ENCODE assay signal across 8 cellular contexts in the genomic region with DNA sequence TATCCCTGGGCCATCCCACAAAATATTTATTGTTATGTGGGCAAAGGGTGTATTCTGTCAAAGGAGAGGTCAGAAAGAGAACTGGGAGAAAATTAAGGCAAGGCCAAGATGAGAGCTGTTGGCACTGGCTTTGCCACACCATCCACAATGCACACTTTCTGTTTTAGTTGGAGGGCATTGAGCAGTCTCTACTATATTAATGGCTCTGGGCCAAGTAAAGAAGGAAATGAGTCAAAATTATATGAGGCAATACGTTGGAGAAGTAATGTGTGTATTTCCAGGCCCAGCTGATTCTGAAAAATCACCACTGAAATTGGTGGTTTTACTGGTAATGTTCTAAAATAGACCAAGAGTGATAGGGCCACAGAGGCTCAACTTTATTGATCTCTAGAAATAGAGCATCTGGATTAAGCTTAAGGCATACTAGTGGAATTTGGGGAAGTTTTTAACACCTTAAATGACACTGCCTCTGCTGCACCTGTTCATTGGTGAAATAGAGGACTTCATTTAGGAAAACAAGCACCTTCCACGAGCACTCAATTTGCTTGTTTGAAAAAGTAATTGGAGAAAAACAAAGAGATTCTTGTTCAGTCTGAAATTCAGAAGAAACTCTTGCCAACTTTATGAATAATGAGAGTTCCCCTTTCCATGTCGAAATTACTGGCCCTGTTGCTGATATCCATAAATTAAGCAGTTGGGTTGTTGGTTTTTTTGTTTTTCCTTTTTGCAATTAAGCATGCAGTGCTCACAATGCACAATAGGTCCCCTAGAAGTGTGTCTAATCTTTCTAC.
DNase-seq lines count a peak whose midpoint lies in the region; ATAC-seq, FAIRE-seq and TF ChIP-seq lines count a peak whose summit lies in the region.

No MANE protein-coding gene starts in this region.

- no peaks in the 10 kb centered on the region for H3K27me3 ChIP-seq in astrocyte (ENCODE audit: insufficient read depth, low read length)
- no peaks in the 10 kb centered on the region for H3K27me3 ChIP-seq in ovary

- H3K9me3 Mint-ChIP-seq in astrocyte (ENCODE audit: unreplicated experiment) = peaks cover 2% of the 10 kb centered on the region

- H3K4me3 ChIP-seq in astrocyte (ENCODE audit: insufficient read depth, low read depth, low read length) (no peak overlapping the region), ovary (no peak overlapping the region)

- H3K4me1 ChIP-seq in astrocyte (ENCODE audit: insufficient read depth, low read length) = peaks cover 7% of the 10 kb centered on the region
- H3K4me1 ChIP-seq in ovary (ENCODE audit: insufficient read depth) = peaks cover 5% of the 10 kb centered on the region

- H3K4me2 ChIP-seq in astrocyte (ENCODE audit: low read length) = peak overlapping the region; percentile 3

- H3K4me1 Mint-ChIP-seq in astrocyte (ENCODE audit: low read depth, unreplicated experiment) = peaks cover 8% of the 10 kb centered on the region

- H3K27ac ChIP-seq in astrocyte (ENCODE audit: low read depth, low read length) (no peak overlapping the region), ovary (no peak overlapping the region)

- intact Hi-C loops in ovary (cut with DNase I) = no loop called here

- H3K79me2 ChIP-seq in astrocyte (ENCODE audit: insufficient read depth, low read length) = no peaks in the 10 kb centered on the region

- TF ChIP-seq EP300 in ovary (IDR thresholded peaks at IDR 0.05) = no peak

- H2AFZ ChIP-seq in astrocyte (ENCODE audit: low read depth, low read length) = no peak overlapping the region

- no peak for FAIRE-seq in astrocyte (lab: Jason Lieb, UNC)

- H3K36me3 ChIP-seq in astrocyte (ENCODE audit: insufficient read depth, low read length) (no peaks in the 10 kb centered on the region), ovary (no peaks in the 10 kb centered on the region)

- no peaks in the 10 kb centered on the region for H4K20me1 ChIP-seq in astrocyte (ENCODE audit: insufficient read depth, low read length)

- no peak overlapping the region for H3K9ac ChIP-seq in astrocyte (ENCODE audit: low read length)

- ATAC-seq in GM19025 (IDR thresholded peaks at IDR 0.05; ENCODE audit: low read depth, unreplicated experiment) = peak; percentile 70

- 24 to 37% (median 29%) methylated on average over 3 of the region's 3 CpGs for WGBS in ovary, 3 donors

- no peak for TF ChIP-seq POLR2A in ovary (IDR thresholded peaks at IDR 0.05)

- H3K27me3 Mint-ChIP-seq in astrocyte (ENCODE audit: low read depth, unreplicated experiment) = no peaks in the 10 kb centered on the region

- H3K27ac Mint-ChIP-seq in astrocyte (ENCODE audit: unreplicated experiment) = peak overlapping the region; percentile 15

- H3K36me3 Mint-ChIP-seq in astrocyte (ENCODE audit: low read depth, unreplicated experiment) = no peaks in the 10 kb centered on the region

- no peaks in the 10 kb centered on the region for H3K9me3 ChIP-seq in astrocyte (ENCODE audit: insufficient read depth, low read depth, low read length)
- no peaks in the 10 kb centered on the region for H3K9me3 ChIP-seq in ovary

- no peak overlapping the region for H3K4me3 Mint-ChIP-seq in astrocyte (ENCODE audit: unreplicated experiment)

- TF ChIP-seq CTCF in astrocyte (IDR thresholded peaks at IDR 0.05; ENCODE audit: insufficient read depth, low read depth, low read length) (no peak), ovary (IDR thresholded peaks at IDR 0.05) (no peak)

- peak; percentile 50 for DNase-seq in HT-29 (ENCODE audit: low spot score)
- DNase-seq in astrocyte (ENCODE audit: low read depth) = peak; percentile 38
- peak; percentile 8 for DNase-seq in non-pigmented ciliary epithelial cell (ENCODE audit: low read depth)
- DNase-seq in ovary = no peak
- DNase-seq in NCI-H82 treated with DMSO at 0.1 percent for 48 hours (lab: John Stamatoyannopoulos, UW; ENCODE audit: unreplicated experiment) = no peak
- DNase-seq in activated T-cell treated with anti-CD3 and anti-CD28 coated beads, Interleukin-2, amount 50 U/mL, for 1 hour = no peak
- DNase-seq in GF-D8 (lab: John Stamatoyannopoulos, UW) = no peak

Comparison
In these comparisons a context has a peak if more than half of its experiments do, and no peak if none do; other contexts are left out.
1. DNase-seq: peak in HT-29 (single experiment), astrocyte (single experiment) and non-pigmented ciliary epithelial cell (single experiment); none in ovary (0 of 5), NCI-H82 treated with DMSO at 0.1 percent for 48 hours (single experiment), activated T-cell treated with anti-CD3 and anti-CD28 coated beads, Interleukin-2, amount 50 U/mL, for 1 hour (single experiment) and GF-D8 (single experiment).